Comparison of ENCODE assay signal across 10 cellular contexts in genomic region chr11:120511804-120512726, GRCh38.
DNase-seq lines count a peak whose midpoint lies in the region; ATAC-seq and TF ChIP-seq lines count a peak whose summit lies in the region.
"Had no signal": no experiment of that assay in that cellular context is flagged by ENCODE, and none has a peak within 500 bp of the region (broad histone marks: within the 10 kb centered on the region; RNA-seq: fewer than 3 reads in every experiment).

No MANE protein-coding gene starts in this region.

- H3K4me1 Mint-ChIP-seq in stimulated activated naive B cell treated with anti-CD40 and anti-IgM and Interleukin-4, amounts not matched to agents 10 μg/mL and 1 μg/mL and 100 μg/mL, for 72 hours = peaks cover 5 to 9% of the 10 kb centered on the region in 2 donors

- peaks cover 76 to 88% of the 10 kb centered on the region in 2 donors for H3K27me3 Mint-ChIP-seq in stimulated activated naive B cell treated with anti-CD40 and anti-IgM and Interleukin-4, amounts not matched to agents 10 μg/mL and 1 μg/mL and 100 μg/mL, for 72 hours

- DNase-seq in NCI-H1105 treated with DMSO at 0.1 percent for 48 hours (lab: John Stamatoyannopoulos, UW) (peak; percentile 20), NCI-H1105 (lab: John Stamatoyannopoulos, UW) (no peak), RWPE2 (ENCODE audit: low spot score) (no peak), NCI-H128 (lab: John Stamatoyannopoulos, UW; ENCODE audit: unreplicated experiment) (no peak)
- DNase-seq in stimulated activated naive B cell treated with anti-CD40 and anti-IgM and Interleukin-4, amounts not matched to agents 10 μg/mL and 1 μg/mL and 100 μg/mL, for 72 hours = no peak
- DNase-seq: NCI-H1694 treated with DMSO at 0.1 percent for 48 hours had no signal

- H3K27ac Mint-ChIP-seq in stimulated activated naive B cell treated with anti-CD40 and anti-IgM and Interleukin-4, amounts not matched to agents 10 μg/mL and 1 μg/mL and 100 μg/mL, for 72 hours = no peak overlapping the region

- TF ChIP-seq CTCF in RWPE2 (IDR thresholded peaks at IDR 0.05; ENCODE audit: poor library complexity, severe bottlenecking) = no peak

- no peak overlapping the region for H3K27ac ChIP-seq in RWPE2 (ENCODE audit: poor library complexity, severe bottlenecking)
- H3K27ac ChIP-seq: body of pancreas had no signal

- no peaks in the 10 kb centered on the region for H3K4me1 ChIP-seq in RWPE2 (ENCODE audit: insufficient read depth, poor library complexity, severe bottlenecking)
- peaks cover 2% of the 10 kb centered on the region for H3K4me1 ChIP-seq in iPS-15b (ENCODE audit: control insufficient read depth, insufficient read depth, low read length)
- H3K4me1 ChIP-seq: body of pancreas had no signal

- ATAC-seq in RWPE2 (ENCODE audit: low read depth) (no peak), GM19395 (IDR thresholded peaks at IDR 0.05; ENCODE audit: unreplicated experiment) (no peak), GM21526 (IDR thresholded peaks at IDR 0.05; ENCODE audit: low FRiP score, unreplicated experiment) (no peak)
- ATAC-seq in stimulated activated naive B cell treated with anti-CD40 and anti-IgM and Interleukin-4, amounts not matched to agents 10 μg/mL and 1 μg/mL and 100 μg/mL, for 72 hours (replicated peaks) = no peak

- no peaks in the 10 kb centered on the region for H3K36me3 Mint-ChIP-seq in stimulated activated naive B cell treated with anti-CD40 and anti-IgM and Interleukin-4, amounts not matched to agents 10 μg/mL and 1 μg/mL and 100 μg/mL, for 72 hours

- no peaks in the 10 kb centered on the region for H3K9me3 Mint-ChIP-seq in stimulated activated naive B cell treated with anti-CD40 and anti-IgM and Interleukin-4, amounts not matched to agents 10 μg/mL and 1 μg/mL and 100 μg/mL, for 72 hours

- H3K36me3 ChIP-seq in RWPE2 (ENCODE audit: low read depth) (no peaks in the 10 kb centered on the region), iPS-15b (ENCODE audit: control insufficient read depth, insufficient read depth, low read length) (no peaks in the 10 kb centered on the region)

- H3K9me3 ChIP-seq in RWPE2 (ENCODE audit: severe bottlenecking) (no peaks in the 10 kb centered on the region), iPS-15b (ENCODE audit: control insufficient read depth, insufficient read depth, low read length) (no peaks in the 10 kb centered on the region)
- H3K9me3 ChIP-seq: body of pancreas had no signal

- peaks cover 4% of the 10 kb centered on the region for H3K27me3 ChIP-seq in RWPE2 (ENCODE audit: insufficient read depth, poor library complexity, severe bottlenecking)
- peaks cover 27% of the 10 kb centered on the region for H3K27me3 ChIP-seq in iPS-15b (ENCODE audit: control insufficient read depth, insufficient read depth, low read length)
- H3K27me3 ChIP-seq: body of pancreas had no signal

- no peak overlapping the region for H3K9ac ChIP-seq in iPS-15b (ENCODE audit: low read depth, low read length)

- H3K4me3 Mint-ChIP-seq in stimulated activated naive B cell treated with anti-CD40 and anti-IgM and Interleukin-4, amounts not matched to agents 10 μg/mL and 1 μg/mL and 100 μg/mL, for 72 hours = peak overlapping the region; percentile 55 to 62

- H3K4me3 ChIP-seq in RWPE2 (ENCODE audit: severe bottlenecking) (peak overlapping the region; percentile 41), iPS-15b (ENCODE audit: low read depth, low read length) (peak overlapping the region; percentile 58)
- H3K4me3 ChIP-seq: body of pancreas had no signal
